Comparison of ENCODE assay signal across 19 cellular contexts in the genomic region with DNA sequence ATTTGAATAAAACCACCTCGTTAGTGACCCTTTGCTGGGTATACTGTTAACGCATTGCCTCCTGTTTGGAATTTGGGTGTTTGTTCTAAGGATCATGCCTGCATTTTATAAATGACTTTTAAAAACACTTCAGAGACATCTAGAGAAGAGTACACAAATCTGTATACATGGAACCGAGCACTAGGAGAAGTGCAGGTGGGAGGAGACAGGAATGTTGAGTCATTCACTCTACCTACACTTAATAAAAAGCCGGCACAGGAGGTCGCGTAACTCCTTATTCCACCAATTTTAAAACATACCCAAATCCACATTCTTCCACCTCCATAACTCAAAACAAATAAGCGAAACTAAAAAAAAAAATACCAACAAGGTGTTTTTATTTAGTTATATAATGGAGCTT. TPM values are rescaled to one million over a fixed set of nuclear protein-coding genes. Genes with fewer than 3 reads are reported as not detected.
"Had no signal": no experiment of that assay in that cellular context is flagged by ENCODE, and none has a peak within 500 bp of the region (broad histone marks: within the 10 kb centered on the region; RNA-seq: fewer than 3 reads in every experiment).

No MANE protein-coding gene starts in this region.

- H3K4me3 ChIP-seq: coronary artery, mucosa of descending colon, psoas muscle, spleen, tibial artery had no signal

- H3K36me3 ChIP-seq: neutrophil, spleen, tibial artery had no signal

- H3K27ac ChIP-seq: coronary artery, neutrophil, psoas muscle, spleen, tibial artery had no signal

- DNase-seq: effector CD4-positive, alpha-beta T cell; endodermal cell; glutamatergic neuron; immature natural killer cell; left colon; mammary epithelial cell; mucosa of descending colon; naive thymus-derived CD8-positive, alpha-beta T cell; psoas muscle; spleen; stimulated activated CD4-positive, alpha-beta T cell treated with anti-CD3 and anti-CD28 coated beads, Interleukin-15, amount 100 ng/mL, for 24 hours; stimulated activated CD4-positive, alpha-beta T cell treated with anti-CD3 and anti-CD28 coated beads, Interleukin-1b, Interleukin-23, amount 100 ng/mL, for 48 hours; stimulated activated CD4-positive, alpha-beta T cell treated with anti-CD3 and anti-CD28 coated beads, Interleukin-4, amount 100 ng/mL, for 24 hours; tibial artery had no signal

- H3K4me1 ChIP-seq: psoas muscle, spleen, tibial artery had no signal

- H3K9me3 ChIP-seq: mucosa of descending colon, neutrophil, psoas muscle, spleen, tibial artery had no signal

RNA-seq across cellular contexts. Expression of a gene that starts 48.6 kb away (rescaled TPM):
- total RNA-seq: dermis microvascular lymphatic vessel endothelial cell, endothelial cell of umbilical vein, mammary epithelial cell, osteoblast had no signal
